1 cellular context compared by ENCODE assay signal in the genomic region with DNA sequence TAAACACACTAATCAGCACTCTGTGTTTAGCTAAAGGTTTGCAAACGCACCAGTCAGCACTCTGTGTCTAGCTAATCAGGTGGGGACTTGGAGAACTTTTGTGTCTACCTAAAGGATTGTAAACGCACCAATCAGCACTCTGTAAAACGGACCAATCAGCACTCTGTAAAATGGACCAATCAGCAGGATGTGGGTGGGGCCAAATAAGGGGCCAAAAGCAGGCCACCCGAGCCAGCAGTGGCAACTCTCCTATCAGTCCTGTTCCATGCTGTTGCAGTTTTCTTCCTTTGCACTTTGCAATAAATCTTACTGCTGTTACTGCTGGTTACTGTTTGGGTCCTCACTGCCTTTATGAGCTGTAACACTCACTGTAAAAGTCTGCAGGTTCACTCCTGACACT. TPM values are rescaled to one million over a fixed set of nuclear protein-coding genes. Genes with fewer than 3 reads are reported as not detected.
"Had no signal": no experiment of that assay in that cellular context is flagged by ENCODE, and none has a peak within 500 bp of the region (broad histone marks: within the 10 kb centered on the region; RNA-seq: fewer than 3 reads in every experiment).

No MANE protein-coding gene starts in this region.

RNA-seq across cellular contexts. Expression of a gene that starts 47.2 kb away (rescaled TPM):
- total RNA-seq: Peyer's patch had no signal
